Comparison of ENCODE assay signal across 21 cellular contexts in the genomic region with DNA sequence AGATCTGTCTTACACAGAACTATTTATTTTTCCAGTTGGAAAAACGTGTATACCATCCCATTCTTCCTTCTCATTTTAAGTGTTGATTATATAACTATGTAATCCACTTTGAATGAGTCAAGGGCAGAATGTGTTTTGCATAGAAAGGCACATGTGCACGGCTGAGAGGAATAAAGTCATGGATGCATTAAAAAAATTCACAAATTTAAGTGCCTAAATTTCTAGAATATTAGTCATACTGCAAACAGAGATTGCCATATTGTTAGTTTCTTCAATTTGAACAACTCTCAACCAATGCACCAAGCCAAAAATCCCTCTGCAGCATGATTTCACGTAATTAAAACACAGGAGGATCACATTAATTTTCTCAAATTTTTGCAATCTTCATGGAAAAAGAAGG.
DNase-seq lines count a peak whose midpoint lies in the region; ATAC-seq and TF ChIP-seq lines count a peak whose summit lies in the region.
"Had no signal": no experiment of that assay in that cellular context is flagged by ENCODE, and none has a peak within 500 bp of the region (broad histone marks: within the 10 kb centered on the region; RNA-seq: fewer than 3 reads in every experiment).

No MANE protein-coding gene starts in this region.

- TF ChIP-seq CTCF in RWPE2 (IDR thresholded peaks at IDR 0.05; ENCODE audit: poor library complexity, severe bottlenecking) = no peak
- TF ChIP-seq CTCF in epithelial cell of esophagus (IDR thresholded peaks at IDR 0.05; ENCODE audit: insufficient read depth, low read depth, low read length, missing control alignments) = no peak
- TF ChIP-seq CTCF in GM23338 (conservative IDR thresholded peaks at IDR 0.05; ENCODE audit: low read depth in 2 of 2) = no peak

- H3K27me3 ChIP-seq in RWPE2 (ENCODE audit: insufficient read depth, poor library complexity, severe bottlenecking) (no peaks in the 10 kb centered on the region), GM23338 (ENCODE audit: insufficient read depth) (no peaks in the 10 kb centered on the region)
- H3K27me3 ChIP-seq: neutrophil, upper lobe of left lung had no signal

- peak; percentile 61; the same call in 2 of the 3 replicates for ATAC-seq in RWPE2 (ENCODE audit: low read depth)
- ATAC-seq in HG02610 (IDR thresholded peaks at IDR 0.05; ENCODE audit: unreplicated experiment) = no peak
- ATAC-seq in GM21619 (IDR thresholded peaks at IDR 0.05; ENCODE audit: unreplicated experiment) = no peak
- no peak for ATAC-seq in GM23338
- ATAC-seq: HCT116; stimulated activated effector memory CD8-positive, alpha-beta T cell treated with anti-CD3 and anti-CD28 coated beads, Interleukin-12 subunit alpha, Interleukin-12 subunit beta, amount 100 ng/mL, for 72 hours had no signal

- no peaks in the 10 kb centered on the region for H4K20me1 ChIP-seq in GM23338 (replicated peaks; ENCODE audit: insufficient read depth)

- DNase-seq in DMS 273 (lab: John Stamatoyannopoulos, UW; ENCODE audit: unreplicated experiment) (peak; percentile 56), DMS 273 treated with DMSO at 0.1 percent for 48 hours (lab: John Stamatoyannopoulos, UW) (no peak), RWPE2 (ENCODE audit: low spot score) (no peak), epithelial cell of esophagus (ENCODE audit: low read depth) (peak; percentile 24), stromal cell of bone marrow (ENCODE audit: low read depth) (peak; percentile 28), GM23338 (ENCODE audit: low spot score) (no peak)
- DNase-seq: activated CD4-positive, alpha-beta T cell treated with anti-CD3 and anti-CD28 coated beads, Interleukin-2, amount 10 ng/mL, durations not matched to agents 7 days and 5 days; activated T-cell treated with anti-CD3 and anti-CD28 coated beads, Interleukin-2, amount 50 U/mL, for 48 hours; COR-L47; Kasumi-1; NCI-H2081; NK-92 treated with Interleukin-12 subunit alpha and Interleukin-12 subunit beta, amount 100 ng/mL, for 24 hours; SIG-M5; T1000; upper lobe of left lung had no signal

- peaks cover 14% of the 10 kb centered on the region; the same call in 1 of the 3 replicates for H3K36me3 Mint-ChIP-seq in GM23338 (ENCODE audit: low read depth)
- H3K36me3 Mint-ChIP-seq: stimulated activated effector memory CD8-positive, alpha-beta T cell treated with anti-CD3 and anti-CD28 coated beads, Interleukin-12 subunit alpha, Interleukin-12 subunit beta, amount 100 ng/mL, for 72 hours had no signal

- no peak overlapping the region for H3K27ac Mint-ChIP-seq in GM23338
- H3K27ac Mint-ChIP-seq: activated CD4-positive, alpha-beta T cell treated with anti-CD3 and anti-CD28 coated beads, Interleukin-2, amount 10 ng/mL, durations not matched to agents 7 days and 5 days; stimulated activated effector memory CD8-positive, alpha-beta T cell treated with anti-CD3 and anti-CD28 coated beads, Interleukin-12 subunit alpha, Interleukin-12 subunit beta, amount 100 ng/mL, for 72 hours had no signal

- no peaks in the 10 kb centered on the region for H3F3A ChIP-seq in GM23338 (replicated peaks; ENCODE audit: low read depth)

- no peak overlapping the region for H2AFZ ChIP-seq in GM23338

- no peaks in the 10 kb centered on the region for H3K9me2 ChIP-seq in GM23338 (ENCODE audit: insufficient read depth)

- no peak overlapping the region for H3K4me2 ChIP-seq in GM23338

- H3K36me3 ChIP-seq in RWPE2 (ENCODE audit: low read depth) (peaks cover 14% of the 10 kb centered on the region), GM23338 (ENCODE audit: insufficient read depth) (peaks cover 11% of the 10 kb centered on the region; the same call in 1 of the 2 replicates)
- H3K36me3 ChIP-seq: neutrophil had no signal

- H3K9me3 Mint-ChIP-seq in GM23338 = no peaks in the 10 kb centered on the region
- H3K9me3 Mint-ChIP-seq: activated CD4-positive, alpha-beta T cell treated with anti-CD3 and anti-CD28 coated beads, Interleukin-2, amount 10 ng/mL, durations not matched to agents 7 days and 5 days; stimulated activated effector memory CD8-positive, alpha-beta T cell treated with anti-CD3 and anti-CD28 coated beads, Interleukin-12 subunit alpha, Interleukin-12 subunit beta, amount 100 ng/mL, for 72 hours had no signal

- no peaks in the 10 kb centered on the region for H3K79me2 ChIP-seq in GM23338 (replicated peaks; ENCODE audit: insufficient read depth)

- H3K4me1 ChIP-seq in RWPE2 (ENCODE audit: insufficient read depth, poor library complexity, severe bottlenecking) (peaks cover 27% of the 10 kb centered on the region), GM23338 (ENCODE audit: insufficient read depth) (peaks cover 3% of the 10 kb centered on the region; the same call in 1 of the 2 replicates)
- H3K4me1 ChIP-seq: upper lobe of left lung had no signal

- peaks cover 2% of the 10 kb centered on the region; the same call in 2 of the 3 replicates for H3K4me1 Mint-ChIP-seq in GM23338
- H3K4me1 Mint-ChIP-seq: activated CD4-positive, alpha-beta T cell treated with anti-CD3 and anti-CD28 coated beads, Interleukin-2, amount 10 ng/mL, durations not matched to agents 7 days and 5 days; stimulated activated effector memory CD8-positive, alpha-beta T cell treated with anti-CD3 and anti-CD28 coated beads, Interleukin-12 subunit alpha, Interleukin-12 subunit beta, amount 100 ng/mL, for 72 hours had no signal

- H3K27me3 Mint-ChIP-seq in GM23338 (ENCODE audit: insufficient read depth, low read depth, poor library complexity) = no peaks in the 10 kb centered on the region
- H3K27me3 Mint-ChIP-seq: activated CD4-positive, alpha-beta T cell treated with anti-CD3 and anti-CD28 coated beads, Interleukin-2, amount 10 ng/mL, durations not matched to agents 7 days and 5 days had no signal

- no peak overlapping the region for H3K4me3 ChIP-seq in RWPE2 (ENCODE audit: severe bottlenecking)
- H3K4me3 ChIP-seq in epithelial cell of esophagus (ENCODE audit: low read length) = no peak overlapping the region
- no peak overlapping the region for H3K4me3 ChIP-seq in GM23338
- H3K4me3 ChIP-seq: upper lobe of left lung had no signal

- no peak overlapping the region for H3K4me3 Mint-ChIP-seq in GM23338
- H3K4me3 Mint-ChIP-seq: activated CD4-positive, alpha-beta T cell treated with anti-CD3 and anti-CD28 coated beads, Interleukin-2, amount 10 ng/mL, durations not matched to agents 7 days and 5 days; stimulated activated effector memory CD8-positive, alpha-beta T cell treated with anti-CD3 and anti-CD28 coated beads, Interleukin-12 subunit alpha, Interleukin-12 subunit beta, amount 100 ng/mL, for 72 hours had no signal

- no peaks in the 10 kb centered on the region for H3K9me3 ChIP-seq in RWPE2 (ENCODE audit: severe bottlenecking)
- H3K9me3 ChIP-seq: neutrophil, upper lobe of left lung had no signal

- peak overlapping the region; percentile 24 for H3K27ac ChIP-seq in RWPE2 (ENCODE audit: poor library complexity, severe bottlenecking)
- H3K27ac ChIP-seq in GM23338 (ENCODE audit: low read depth) = no peak overlapping the region
- H3K27ac ChIP-seq: 22Rv1, neutrophil, upper lobe of left lung had no signal

Comparison
In these comparisons a context has a peak if more than half of its experiments do, and no peak if none do; other contexts are left out.
1. DNase-seq: peak in DMS 273 (single experiment), epithelial cell of esophagus (single experiment) and stromal cell of bone marrow (single experiment); none in DMS 273 treated with DMSO at 0.1 percent for 48 hours (single experiment), RWPE2 (single experiment) and GM23338 (single experiment).